ENCODE assay signal across 15 cellular contexts in the genomic region with DNA sequence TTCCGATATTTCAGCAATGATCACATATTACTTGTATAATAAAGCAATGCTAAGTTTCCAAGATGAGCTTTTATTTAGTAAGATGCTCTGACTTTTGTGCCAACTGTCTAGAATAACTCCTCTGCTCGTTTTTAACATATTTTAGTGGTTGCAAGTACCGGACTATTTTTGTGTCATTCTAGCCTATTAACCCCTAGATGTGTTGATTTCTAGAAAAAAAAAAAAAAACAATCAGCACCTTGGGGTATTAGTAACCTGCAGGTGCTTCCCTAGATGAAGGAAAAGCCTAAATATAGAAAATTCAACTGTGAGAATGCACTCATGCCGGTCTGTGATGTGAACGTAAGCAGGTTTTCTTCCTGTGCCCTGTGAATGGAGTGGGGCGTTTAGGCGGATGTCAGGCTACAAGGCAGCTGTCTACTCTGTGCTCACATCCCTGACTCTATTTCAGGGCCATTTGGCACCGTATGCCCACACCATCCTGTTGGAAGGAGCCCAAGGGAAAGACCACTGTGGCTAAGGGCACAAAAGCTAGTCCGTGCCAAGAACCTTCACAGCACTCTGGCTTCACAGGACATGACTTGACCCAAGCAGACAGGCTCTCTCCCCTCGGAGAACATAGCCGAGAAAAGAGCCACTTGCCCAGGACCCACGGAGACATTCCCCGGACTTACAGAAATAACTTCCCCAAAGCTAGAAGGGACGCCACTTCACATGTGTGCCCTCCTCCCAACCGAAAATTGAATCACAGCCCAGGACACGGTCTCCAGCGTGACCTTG.
DNase-seq lines count a peak whose midpoint lies in the region; TF ChIP-seq lines count a peak whose summit lies in the region.
"Had no signal": no experiment of that assay in that cellular context is flagged by ENCODE, and none has a peak within 500 bp of the region (broad histone marks: within the 10 kb centered on the region; RNA-seq: fewer than 3 reads in every experiment).

No MANE protein-coding gene starts in this region.

- peaks cover 22% of the 10 kb centered on the region for H3K27me3 Mint-ChIP-seq in chondrocyte (ENCODE audit: low read depth)

- no peak overlapping the region for H3K27ac Mint-ChIP-seq in chondrocyte (ENCODE audit: unreplicated experiment)
- H3K27ac Mint-ChIP-seq: activated naive CD8-positive, alpha-beta T cell; naive thymus-derived CD4-positive, alpha-beta T cell had no signal

- H3K36me3 Mint-ChIP-seq in chondrocyte (ENCODE audit: low read depth), result peaks cover 1% of the 10 kb centered on the region
- H3K36me3 Mint-ChIP-seq: activated naive CD8-positive, alpha-beta T cell; naive thymus-derived CD4-positive, alpha-beta T cell had no signal

- no peaks in the 10 kb centered on the region for H4K20me1 ChIP-seq in MM.1S (ENCODE audit: insufficient read depth, low read length)

- no peaks in the 10 kb centered on the region for H3K4me1 Mint-ChIP-seq in chondrocyte (ENCODE audit: low read depth)
- H3K4me1 Mint-ChIP-seq: naive thymus-derived CD4-positive, alpha-beta T cell had no signal

- DNase-seq in MM.1S (peak; percentile 95), chondrocyte (ENCODE audit: low spot score) (peak; percentile 19), NCI-H2171 (lab: John Stamatoyannopoulos, UW) (no peak), NCI-H1417 (lab: John Stamatoyannopoulos, UW) (no peak), mesenteric fat pad (ENCODE audit: low spot score) (no peak)
- no peak for DNase-seq in stimulated activated CD8-positive, alpha-beta memory T cell treated with anti-CD3 and anti-CD28 coated beads, Interleukin-4, amount 100 ng/mL, for 48 hours
- DNase-seq: colonic mucosa; DMS79 treated with DMSO at 0.1 percent for 48 hours; naive thymus-derived CD4-positive, alpha-beta T cell; NCI-H1417 treated with DMSO at 0.1 percent for 48 hours; NCI-H774; SJCRH30 had no signal

- no peaks in the 10 kb centered on the region for H3K79me2 ChIP-seq in MM.1S (ENCODE audit: low read length)

- no peaks in the 10 kb centered on the region for H3K9me2 ChIP-seq in MM.1S (replicated peaks; ENCODE audit: insufficient read depth, low read length)

- no peaks in the 10 kb centered on the region for H3K36me3 ChIP-seq in MM.1S (replicated peaks; ENCODE audit: insufficient read depth, low read length)
- H3K36me3 ChIP-seq in liver (ENCODE audit: control insufficient read depth in 4 of 4, insufficient read depth in 3 of 4, low read depth in 1 of 4, low read length in 3 of 4), result no peaks in the 10 kb centered on the region
- H3K36me3 ChIP-seq in stomach smooth muscle (ENCODE audit: control insufficient read depth in 2 of 2, insufficient read depth in 2 of 2, low read length in 2 of 2), result no peaks in the 10 kb centered on the region
- H3K36me3 ChIP-seq: colonic mucosa, SJCRH30 had no signal

- peak overlapping the region; percentile 9; the same call in 1 of the 2 replicates for H2AFZ ChIP-seq in MM.1S (ENCODE audit: low read length)

- TF ChIP-seq RAD21 in liver (IDR thresholded peaks at IDR 0.05), result no peak

- peaks cover 16% of the 10 kb centered on the region for H3F3A ChIP-seq in MM.1S (ENCODE audit: insufficient read depth, low read length)

- H3K4me3 ChIP-seq in MM.1S (ENCODE audit: low read length) (peak overlapping the region; percentile 35; the same call in 1 of the 2 replicates), liver (ENCODE audit: low read depth in 1 of 3, low read length in 3 of 3) (no peak overlapping the region), stomach smooth muscle (ENCODE audit: low read length in 2 of 2) (peak overlapping the region in 1 of 2 donors; percentile 60)
- H3K4me3 ChIP-seq: colonic mucosa, SJCRH30 had no signal

- peak overlapping the region; percentile 54 for H3K4me2 ChIP-seq in MM.1S (ENCODE audit: low read depth, low read length)

- H3K9me3 ChIP-seq in MM.1S (replicated peaks; ENCODE audit: insufficient read depth, low read length), result no peaks in the 10 kb centered on the region
- H3K9me3 ChIP-seq in liver (ENCODE audit: control insufficient read depth in 4 of 4, low read length in 3 of 4), result no peaks in the 10 kb centered on the region
- no peaks in the 10 kb centered on the region for H3K9me3 ChIP-seq in stomach smooth muscle (ENCODE audit: control insufficient read depth in 2 of 2, low read length in 2 of 2)
- H3K9me3 ChIP-seq: colonic mucosa, SJCRH30 had no signal

- no peak for TF ChIP-seq CTCF in MM.1S (IDR thresholded peaks at IDR 0.05; ENCODE audit: low read length)
- no peak for TF ChIP-seq CTCF in chondrocyte (IDR thresholded peaks at IDR 0.05)
- no peak for TF ChIP-seq CTCF in liver (IDR thresholded peaks at IDR 0.05; ENCODE audit: low read depth, low read length, missing input control)

- H3K27me3 ChIP-seq in MM.1S (replicated peaks; ENCODE audit: insufficient read depth, low read length) (no peaks in the 10 kb centered on the region), liver (ENCODE audit: control insufficient read depth in 4 of 4, insufficient read depth in 4 of 4, low read length in 3 of 4) (no peaks in the 10 kb centered on the region), stomach smooth muscle (ENCODE audit: control insufficient read depth in 1 of 2, insufficient read depth in 2 of 2, low read length in 2 of 2) (no peaks in the 10 kb centered on the region)
- H3K27me3 ChIP-seq: colonic mucosa had no signal

- H3K4me3 Mint-ChIP-seq in chondrocyte (ENCODE audit: unreplicated experiment), result no peak overlapping the region
- H3K4me3 Mint-ChIP-seq: activated naive CD8-positive, alpha-beta T cell; naive thymus-derived CD4-positive, alpha-beta T cell had no signal

- WGBS in liver, result 59% methylated on average over 17 of the region's 17 CpGs

- peak overlapping the region; percentile 97 for H3K27ac ChIP-seq in MM.1S (ENCODE audit: low read length)
- H3K27ac ChIP-seq in liver (ENCODE audit: low read depth in 1 of 2, low read length in 2 of 2), result peak overlapping the region; percentile 23 to 43
- H3K27ac ChIP-seq in stomach smooth muscle (ENCODE audit: low read length), result peak overlapping the region; percentile 24
- H3K27ac ChIP-seq: colonic mucosa, SJCRH30 had no signal

- H3K9me3 Mint-ChIP-seq in chondrocyte (ENCODE audit: low read depth), result no peaks in the 10 kb centered on the region

- H3K4me1 ChIP-seq in MM.1S (ENCODE audit: low read length), result peaks cover 23% of the 10 kb centered on the region
- peaks cover 0 to 2% (median 0%) of the 10 kb centered on the region in 4 donors for H3K4me1 ChIP-seq in liver (ENCODE audit: control insufficient read depth in 4 of 4, insufficient read depth in 4 of 4, low read length in 3 of 4)
- peaks cover 16% of the 10 kb centered on the region for H3K4me1 ChIP-seq in stomach smooth muscle (ENCODE audit: control insufficient read depth, insufficient read depth, low read length)
- H3K4me1 ChIP-seq: colonic mucosa, SJCRH30 had no signal

- H3K9ac ChIP-seq in MM.1S (ENCODE audit: low read length) (peak overlapping the region; percentile 79), liver (ENCODE audit: low read depth in 1 of 2, low read length in 2 of 2) (no peak overlapping the region), stomach smooth muscle (ENCODE audit: low read length in 2 of 2) (peak overlapping the region in 1 of 2 donors; percentile 62)

TF ChIP-seq in liver, 16 proteins besides CTCF, POLR2A, EP300 and RAD21:
- no peak for TF ChIP-seq GABPA (IDR thresholded peaks at IDR 0.05 in 1 of 2, conservative IDR thresholded peaks at IDR 0.05 in 1 of 2)
- TF ChIP-seq HNF4A (conservative IDR thresholded peaks at IDR 0.05), result no peak
- TF ChIP-seq, protein P1, sequence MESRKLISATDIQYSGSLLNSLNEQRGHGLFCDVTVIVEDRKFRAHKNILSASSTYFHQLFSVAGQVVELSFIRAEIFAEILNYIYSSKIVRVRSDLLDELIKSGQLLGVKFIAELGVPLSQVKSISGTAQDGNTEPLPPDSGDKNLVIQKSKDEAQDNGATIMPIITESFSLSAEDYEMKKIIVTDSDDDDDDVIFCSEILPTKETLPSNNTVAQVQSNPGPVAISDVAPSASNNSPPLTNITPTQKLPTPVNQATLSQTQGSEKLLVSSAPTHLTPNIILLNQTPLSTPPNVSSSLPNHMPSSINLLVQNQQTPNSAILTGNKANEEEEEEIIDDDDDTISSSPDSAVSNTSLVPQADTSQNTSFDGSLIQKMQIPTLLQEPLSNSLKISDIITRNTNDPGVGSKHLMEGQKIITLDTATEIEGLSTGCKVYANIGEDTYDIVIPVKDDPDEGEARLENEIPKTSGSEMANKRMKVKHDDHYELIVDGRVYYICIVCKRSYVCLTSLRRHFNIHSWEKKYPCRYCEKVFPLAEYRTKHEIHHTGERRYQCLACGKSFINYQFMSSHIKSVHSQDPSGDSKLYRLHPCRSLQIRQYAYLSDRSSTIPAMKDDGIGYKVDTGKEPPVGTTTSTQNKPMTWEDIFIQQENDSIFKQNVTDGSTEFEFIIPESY (IDR thresholded peaks at IDR 0.05), result no peak
- TF ChIP-seq, protein P2, sequence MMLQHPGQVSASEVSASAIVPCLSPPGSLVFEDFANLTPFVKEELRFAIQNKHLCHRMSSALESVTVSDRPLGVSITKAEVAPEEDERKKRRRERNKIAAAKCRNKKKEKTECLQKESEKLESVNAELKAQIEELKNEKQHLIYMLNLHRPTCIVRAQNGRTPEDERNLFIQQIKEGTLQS (IDR thresholded peaks at IDR 0.05), result no peak
- TF ChIP-seq RXRA (IDR thresholded peaks at IDR 0.05), result no peak
- TF ChIP-seq NR2F2 (IDR thresholded peaks at IDR 0.05), result no peak
- no peak for TF ChIP-seq SP1 (IDR thresholded peaks at IDR 0.05)
- TF ChIP-seq TAF1 (conservative IDR thresholded peaks at IDR 0.05), result no peak
- TF ChIP-seq EGR1 (IDR thresholded peaks at IDR 0.05; ENCODE audit: low read depth in 2 of 2), result no peak
- no peak for TF ChIP-seq FOXA1 (IDR thresholded peaks at IDR 0.05)
- TF ChIP-seq FOXA2 (IDR thresholded peaks at IDR 0.05), result no peak
- no peak for TF ChIP-seq YY1 (IDR thresholded peaks at IDR 0.05)
- TF ChIP-seq HNF4G (IDR thresholded peaks at IDR 0.05), result no peak
- TF ChIP-seq JUND (IDR thresholded peaks at IDR 0.05), result no peak

Comparison
In these comparisons a context has a peak if more than half of its experiments do, and no peak if none do; other contexts are left out.
1. DNase-seq: peak in MM.1S (single experiment) and chondrocyte (single experiment); none in NCI-H2171 (single experiment), NCI-H1417 (0 of 3), mesenteric fat pad (single experiment) and stimulated activated CD8-positive, alpha-beta memory T cell treated with anti-CD3 and anti-CD28 coated beads, Interleukin-4, amount 100 ng/mL, for 48 hours (single experiment).
2. H3K27ac ChIP-seq: peak in every context shown above with its lines; median percentile 97 in MM.1S; 33 in liver; 24 in stomach smooth muscle.